In genomic region chr19:45423033-45423588, GRCh38 we compare ENCODE assay signal across 8 cellular contexts.
A peak's percentile ranks its signal among the peaks of the same experiment; 100 is the strongest.
DNase-seq lines count a peak whose midpoint lies in the region; ATAC-seq and TF ChIP-seq lines count a peak whose summit lies in the region.

No MANE protein-coding gene starts in this region.

- H3K27me3 ChIP-seq in BLaER1 (no peaks in the 10 kb centered on the region; the same call in 1 of the 2 replicates), duodenal mucosa (ENCODE audit: control insufficient read depth in 1 of 2, insufficient read depth in 2 of 2, low read length in 2 of 2) (no peaks in the 10 kb centered on the region), neuron (ENCODE audit: insufficient read depth, low read length) (no peaks in the 10 kb centered on the region)

- DNase-seq in RWPE1 (ENCODE audit: low spot score) (no peak), HCEC 1CT (no peak), NCI-H146 (lab: John Stamatoyannopoulos, UW) (no peak), NCI-H146 treated with DMSO at 0.1 percent for 48 hours (lab: John Stamatoyannopoulos, UW; ENCODE audit: unreplicated experiment) (no peak)

- peak overlapping the region; percentile 94 for H3K27ac ChIP-seq in BLaER1
- H3K27ac ChIP-seq in RWPE1: peak overlapping the region; percentile 100
- H3K27ac ChIP-seq in duodenal mucosa (ENCODE audit: low read depth, low read length): peak overlapping the region; percentile 78

- peaks cover 14% of the 10 kb centered on the region for H3K36me3 ChIP-seq in BLaER1
- H3K36me3 ChIP-seq in duodenal mucosa (ENCODE audit: control insufficient read depth in 1 of 2, insufficient read depth in 2 of 2, low read length in 2 of 2): peaks cover 3 to 10% of the 10 kb centered on the region in 2 donors
- peaks cover 31% of the 10 kb centered on the region for H3K36me3 ChIP-seq in neuron (ENCODE audit: insufficient read depth, low read length)

- ATAC-seq in HG03095 (IDR thresholded peaks at IDR 0.05; ENCODE audit: unreplicated experiment): no peak

- H2AFZ ChIP-seq in neuron (ENCODE audit: low read depth, low read length): peak overlapping the region; percentile 76

- TF ChIP-seq CTCF in RWPE1 (conservative IDR thresholded peaks at IDR 0.05; ENCODE audit: low read depth): no peak

- H4K20me1 ChIP-seq in BLaER1: peaks cover 16% of the 10 kb centered on the region

- H3K9me3 ChIP-seq in BLaER1: no peaks in the 10 kb centered on the region
- no peaks in the 10 kb centered on the region for H3K9me3 ChIP-seq in duodenal mucosa (ENCODE audit: control insufficient read depth in 1 of 2, low read length in 2 of 2)
- H3K9me3 ChIP-seq in neuron (ENCODE audit: low read length): no peaks in the 10 kb centered on the region

- H3K4me1 ChIP-seq in BLaER1: peaks cover 80% of the 10 kb centered on the region
- peaks cover 15 to 26% of the 10 kb centered on the region in 2 donors for H3K4me1 ChIP-seq in duodenal mucosa (ENCODE audit: control insufficient read depth in 1 of 2, insufficient read depth in 2 of 2, low read length in 2 of 2)
- H3K4me1 ChIP-seq in neuron (ENCODE audit: insufficient read depth, low read length): peaks cover 13% of the 10 kb centered on the region

- CTCF ChIA-PET in RWPE1 (lab: Yijun Ruan, JAX): no interaction called here

- peak overlapping the region; percentile 76 for H3K4me3 ChIP-seq in BLaER1
- peak overlapping the region; percentile 64 to 80 for H3K4me3 ChIP-seq in duodenal mucosa (ENCODE audit: low read depth in 1 of 2, low read length in 2 of 2)
- H3K4me3 ChIP-seq in neuron (ENCODE audit: low read length): peak overlapping the region; percentile 69

- H3K4me2 ChIP-seq in BLaER1: peak overlapping the region; percentile 97

- POLR2A ChIA-PET in RWPE1 (lab: Yijun Ruan, JAX; ENCODE audit: low non-redundant PET): interaction anchor here (0.6 to 1.3 kb wide), 3 partner anchors 10 to 55 kb away, joined by 3 to 5 read pairs (median 4); no protein-coding TSS in a partner anchor

- peak overlapping the region; percentile 86 for H3K9ac ChIP-seq in BLaER1
- H3K9ac ChIP-seq in duodenal mucosa (ENCODE audit: low read depth in 1 of 2, low read length in 2 of 2): peak overlapping the region; percentile 81 to 83
